8 cellular contexts compared by ENCODE assay signal in the genomic region with DNA sequence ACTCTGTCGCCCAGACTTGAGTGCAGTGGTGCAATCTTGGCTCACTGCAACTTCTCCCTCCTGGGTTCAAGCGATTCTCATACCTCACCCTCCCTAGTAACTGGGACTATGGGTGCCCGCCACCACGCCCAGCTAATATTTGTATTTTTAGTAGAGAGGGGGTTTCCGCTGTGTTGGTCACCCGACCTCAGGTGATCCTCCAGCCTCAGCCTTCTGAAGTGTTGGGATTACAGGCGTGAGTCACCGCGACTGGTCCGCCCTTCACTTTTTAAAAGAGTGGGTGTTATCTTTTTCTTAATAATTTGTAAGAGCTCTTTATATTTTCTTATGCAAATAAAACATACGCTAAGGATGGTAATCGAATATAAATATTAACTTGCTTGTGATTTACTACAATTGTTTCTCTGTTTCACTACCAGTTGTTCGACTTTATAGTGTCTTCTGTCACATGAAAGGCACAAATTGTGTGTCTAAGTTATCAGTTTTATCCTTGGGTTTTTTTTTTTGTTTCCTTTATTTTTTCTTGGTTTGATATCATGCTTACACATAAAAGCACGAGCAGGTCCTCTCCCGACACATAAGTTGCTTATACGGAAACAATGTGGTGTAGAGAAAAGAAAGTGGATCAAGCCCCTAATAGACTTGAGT. TPM values are rescaled to one million over a fixed set of nuclear protein-coding genes. Genes with fewer than 3 reads are reported as not detected.
DNase-seq lines count a peak whose midpoint lies in the region; ATAC-seq, FAIRE-seq and TF ChIP-seq lines count a peak whose summit lies in the region.

No MANE protein-coding gene starts in this region.

- H3K4me3 Mint-ChIP-seq in activated CD8-positive, alpha-beta T cell treated with anti-CD3 and anti-CD28 coated beads for 36 hours, result peak overlapping the region; percentile 88
- peak overlapping the region; percentile 93 for H3K4me3 Mint-ChIP-seq in glutamatergic neuron (ENCODE audit: unreplicated experiment)

- H3K27me3 Mint-ChIP-seq in activated CD8-positive, alpha-beta T cell treated with anti-CD3 and anti-CD28 coated beads for 36 hours, result no peaks in the 10 kb centered on the region
- H3K27me3 Mint-ChIP-seq in glutamatergic neuron (ENCODE audit: unreplicated experiment), result peaks cover 8% of the 10 kb centered on the region

- POLR2A ChIA-PET in activated CD8-positive, alpha-beta T cell treated with anti-CD3 and anti-CD28 coated beads for 36 hours (lab: Charles Lee), result interaction anchor here (0.6 to 1.1 kb wide), 2 partner anchors 31 to 72 kb away, joined by 3 read pairs; no protein-coding TSS in a partner anchor

- H3K4me1 Mint-ChIP-seq in activated CD8-positive, alpha-beta T cell treated with anti-CD3 and anti-CD28 coated beads for 36 hours (ENCODE audit: low read depth), result peaks cover 7% of the 10 kb centered on the region
- H3K4me1 Mint-ChIP-seq in glutamatergic neuron (ENCODE audit: low read depth, unreplicated experiment), result peaks cover 8% of the 10 kb centered on the region

- DNase-seq in NCI-H146 (lab: John Stamatoyannopoulos, UW) (peak; percentile 38), NCI-H146 treated with DMSO at 0.1 percent for 48 hours (lab: John Stamatoyannopoulos, UW; ENCODE audit: unreplicated experiment) (no peak), glutamatergic neuron (no peak), NCI-H2081 (lab: John Stamatoyannopoulos, UW) (no peak), urothelium cell line (ENCODE audit: low spot score) (no peak), anterior cingulate cortex (lab: John Stamatoyannopoulos, UW) (no peak)
- DNase-seq in activated CD8-positive, alpha-beta T cell treated with anti-CD3 and anti-CD28 coated beads for 36 hours, result peak; percentile 61
- peak; percentile 59 for DNase-seq in stimulated activated CD4-positive, alpha-beta T cell treated with anti-CD3 and anti-CD28 coated beads, Interleukin-15, amount 100 ng/mL, for 24 hours

- no peak for ATAC-seq in activated CD8-positive, alpha-beta T cell treated with anti-CD3 and anti-CD28 coated beads for 36 hours

- no peaks in the 10 kb centered on the region for H3K9me3 Mint-ChIP-seq in activated CD8-positive, alpha-beta T cell treated with anti-CD3 and anti-CD28 coated beads for 36 hours
- peaks cover 5% of the 10 kb centered on the region for H3K9me3 Mint-ChIP-seq in glutamatergic neuron (ENCODE audit: unreplicated experiment)

- intact Hi-C loops in activated CD8-positive, alpha-beta T cell treated with anti-CD3 and anti-CD28 coated beads for 36 hours (cut with micrococcal nuclease), result loop anchor here (5.0 kb wide), 1 partner anchor 355 kb away; the partner anchor contains the start of gene MAP3K1

- H3K27ac Mint-ChIP-seq in activated CD8-positive, alpha-beta T cell treated with anti-CD3 and anti-CD28 coated beads for 36 hours, result peak overlapping the region; percentile 95
- H3K27ac Mint-ChIP-seq in glutamatergic neuron (ENCODE audit: unreplicated experiment), result peak overlapping the region; percentile 54

- FAIRE-seq in urothelium cell line (lab: Jason Lieb, UNC), result no peak

- TF ChIP-seq CTCF in activated CD8-positive, alpha-beta T cell treated with anti-CD3 and anti-CD28 coated beads for 36 hours (IDR thresholded peaks at IDR 0.05), result no peak
- TF ChIP-seq CTCF in glutamatergic neuron (IDR thresholded peaks at IDR 0.05; ENCODE audit: partially characterized antibody, unreplicated experiment), result no peak

- H3K36me3 Mint-ChIP-seq in activated CD8-positive, alpha-beta T cell treated with anti-CD3 and anti-CD28 coated beads for 36 hours (ENCODE audit: low read depth), result peaks cover 22% of the 10 kb centered on the region
- H3K36me3 Mint-ChIP-seq in glutamatergic neuron (ENCODE audit: unreplicated experiment), result no peaks in the 10 kb centered on the region

- CTCF ChIA-PET in activated CD8-positive, alpha-beta T cell treated with anti-CD3 and anti-CD28 coated beads for 36 hours (lab: Charles Lee), result no interaction called here

RNA-seq across cellular contexts. Expression of gene GPBP1, which starts 1.9 kb away (rescaled TPM):
- 10 to 100 TPM; 87.9 to 88.5 TPM for total RNA-seq in activated CD8-positive, alpha-beta T cell treated with anti-CD3 and anti-CD28 coated beads for 36 hours
- total RNA-seq in glutamatergic neuron (ENCODE audit: unreplicated experiment), result 81.3 TPM

Comparison
In these comparisons a context has a peak if more than half of its experiments do, and no peak if none do; other contexts are left out.
1. DNase-seq: peak in NCI-H146 (single experiment), activated CD8-positive, alpha-beta T cell treated with anti-CD3 and anti-CD28 coated beads for 36 hours (single experiment) and stimulated activated CD4-positive, alpha-beta T cell treated with anti-CD3 and anti-CD28 coated beads, Interleukin-15, amount 100 ng/mL, for 24 hours (single experiment); none in NCI-H146 treated with DMSO at 0.1 percent for 48 hours (single experiment), glutamatergic neuron (single experiment), NCI-H2081 (0 of 2), urothelium cell line (single experiment) and anterior cingulate cortex (0 of 58).